9 cellular contexts compared by ENCODE assay signal in genomic region chr12:122835693-122836026, GRCh38. TPM values are rescaled to one million over a fixed set of nuclear protein-coding genes. Genes with fewer than 3 reads are reported as not detected.
DNase-seq lines count a peak whose midpoint lies in the region; ATAC-seq, FAIRE-seq and TF ChIP-seq lines count a peak whose summit lies in the region.
"Had no signal": no experiment of that assay in that cellular context is flagged by ENCODE, and none has a peak within 500 bp of the region (broad histone marks: within the 10 kb centered on the region; RNA-seq: fewer than 3 reads in every experiment).

No MANE protein-coding gene starts in this region.

- peak overlapping the region; percentile 97 for H3K4me2 ChIP-seq in HepG2 (ENCODE audit: low read depth, low read length)

- H3K9me3 ChIP-seq in HepG2 (ENCODE audit: low read length) = no peaks in the 10 kb centered on the region

- POLR2A ChIA-PET in HepG2 (lab: Yijun Ruan, JAX) = interaction anchor here (1.9 kb wide), 2 partner anchors 9 to 139 kb away, joined by 5 to 6 read pairs; partner anchors contain the start of gene OGFOD2

- no peak for FAIRE-seq in HepG2 (lab: Jason Lieb, UNC)
- FAIRE-seq: GM18507 had no signal

- H3K4me3 ChIP-seq in cardiac fibroblast (replicated peaks in 1 of 2; ENCODE audit: low read depth in 2 of 2, low read length in 2 of 2) (peak overlapping the region; percentile 65 to 68), HepG2 (replicated peaks in 1 of 3; ENCODE audit: insufficient read depth in 1 of 3, low read depth in 2 of 3, low read length in 3 of 3) (peak overlapping the region; percentile 67 to 96 (median 75))

- peaks cover 52% of the 10 kb centered on the region for H3K4me1 ChIP-seq in HepG2 (ENCODE audit: insufficient read depth, low read length)

- TF ChIP-seq RAD21 in HepG2 (CRISPR knock-in tag; IDR thresholded peaks at IDR 0.05) = no peak

- TF ChIP-seq CTCF in cardiac fibroblast (IDR thresholded peaks at IDR 0.05; ENCODE audit: low read depth, low read length) (no peak), HepG2 (CRISPR knock-in tag; IDR thresholded peaks at IDR 0.05) (no peak)

- H3K36me3 ChIP-seq in HepG2 (replicated peaks in 1 of 2; ENCODE audit: control insufficient read depth in 1 of 2, insufficient read depth in 2 of 2, low read length in 2 of 2) = no peaks in the 10 kb centered on the region

- no peaks in the 10 kb centered on the region for H4K20me1 ChIP-seq in HepG2 (ENCODE audit: insufficient read depth, low read length)

- TF ChIP-seq EP300 in HepG2 (IDR thresholded peaks at IDR 0.05; ENCODE audit: low read depth in 2 of 2, low read length in 2 of 2) (no peak), HepG2 (CRISPR knock-in tag; IDR thresholded peaks at IDR 0.05; ENCODE audit: borderline replicate concordance) (no peak)

- no TSS peak for BruUV-seq in HepG2 (replicated peaks; lab: Mats Ljungman, UMichigan)

- H3K27me3 ChIP-seq in HepG2 (ENCODE audit: control insufficient read depth in 1 of 2, insufficient read depth in 2 of 2, low read length in 2 of 2) = no peaks in the 10 kb centered on the region; a peak in 1 of 5 replicates

- no peak overlapping the region for H2AFZ ChIP-seq in HepG2 (ENCODE audit: low read length)

- H3K9ac ChIP-seq in HepG2 (ENCODE audit: insufficient read depth, low read depth, low read length) = peak overlapping the region; percentile 68

- H3K27ac ChIP-seq in HepG2 (ENCODE audit: extremely low read length, insufficient read depth, low read length) (no peak overlapping the region), temporal lobe (ENCODE audit: low read depth, low read length) (peak overlapping the region; percentile 100)

- CTCF ChIA-PET in HepG2 (lab: Yijun Ruan, JAX; ENCODE audit: low intra/inter-chr PET ratio, low total read pairs) = no interaction called here

- no peak for TF ChIP-seq POLR2A in HepG2 (IDR thresholded peaks at IDR 0.05; ENCODE audit: insufficient read depth in 1 of 2, low read depth in 2 of 2, low read length in 2 of 2)

- in situ Hi-C loops in HepG2 (cut with HindIII; ENCODE audit: extremely low pct_ligation_motif_present, low pct_unique_long_range_greater_than_20kb) = no loop called here

- ATAC-seq in HepG2 = peak; percentile 29

- no CpG with 5 or more reads among the region's 52 CpGs for WGBS in HepG2 (ENCODE audit: low lambda C conversion rate)

- H3K79me2 ChIP-seq in HepG2 (ENCODE audit: insufficient read depth, low read length) = peaks cover 4% of the 10 kb centered on the region

- intact Hi-C loops in HepG2 (cut with micrococcal nuclease; ENCODE audit: unreplicated experiment) = no loop called here

- peak; percentile 21 for DNase-seq in activated naive CD4-positive, alpha-beta T cell treated with Interleukin-2 at 50 U/mL for 16 hours
- no peak for DNase-seq in activated naive CD4-positive, alpha-beta T cell treated with anti-CD3 and anti-CD28 coated beads, Interleukin-2, amount 50 U/mL, for 16 hours
- peak; percentile 23 for DNase-seq in NCI-H1105 treated with DMSO at 0.1 percent for 48 hours (lab: John Stamatoyannopoulos, UW)
- DNase-seq in cardiac fibroblast (ENCODE audit: low read depth in 2 of 2) = no peak
- DNase-seq in HepG2 (ENCODE audit: low spot score) = no peak
- no peak for DNase-seq in GOT3 (lab: John Stamatoyannopoulos, UW)
- DNase-seq in NCI-H524 treated with DMSO at 0.1 percent for 48 hours (lab: John Stamatoyannopoulos, UW) = no peak

TF ChIP-seq in HepG2, 621 proteins besides CTCF, POLR2A, EP300 and RAD21 (continues in another document):
- TF ChIP-seq CEBPZ (IDR thresholded peaks at IDR 0.05; ENCODE audit: low read length) (no peak), ZNF142 (CRISPR knock-in tag; IDR thresholded peaks at IDR 0.05) (no peak), GABPA (IDR thresholded peaks at IDR 0.05; ENCODE audit: low read depth, low read length) (peak; percentile 37), GABPA (CRISPR knock-in tag; IDR thresholded peaks at IDR 0.05; ENCODE audit: low read depth) (no peak), ZFY (CRISPR knock-in tag; IDR thresholded peaks at IDR 0.05) (0 out of 2 replicates have a peak, but pooled peaks have one; percentile 40)

RNA-seq across cellular contexts. Expression of gene HIP1R, which starts 0.4 kb away (rescaled TPM):
- total RNA-seq in HepG2 (2016; rRNA removed; fragmentation: Illumina TruSeq; extraction: Trizol) = 8.2 and 18.4 TPM in 2 replicates
- 2.2 and 2.5 TPM in 2 replicates for total RNA-seq in HepG2 (2016; cell fraction: cytosol; rRNA removed; fragmentation: Illumina TruSeq; extraction: Trizol; ENCODE audit: low read depth)
- total RNA-seq in HepG2 (2016; cell fraction: insoluble cytoplasmic fraction; rRNA removed; fragmentation: Illumina TruSeq; extraction: Trizol) = 6.5 and 17.6 TPM in 2 replicates
- 4.3 and 5.1 TPM in 2 replicates for total RNA-seq in HepG2 (2016; cell fraction: membrane; rRNA removed; fragmentation: Illumina TruSeq; extraction: Trizol)
- total RNA-seq in HepG2 (2016; cell fraction: nucleus; rRNA removed; fragmentation: Illumina TruSeq; extraction: Trizol) = 19.5 and 20.1 TPM in 2 replicates
- polyA plus RNA-seq in HepG2 (2011; rRNA removed) = 25.5 and 36.0 TPM in 2 replicates
- polyA plus RNA-seq in HepG2 (2011; cell fraction: cytosol; rRNA removed) = 5.2 and 9.3 TPM in 2 replicates
- 174 and 222 TPM in 2 replicates for polyA plus RNA-seq in HepG2 (2011; cell fraction: nucleus; rRNA removed)
- 10.1 and 13.1 TPM in 2 replicates for polyA plus RNA-seq in HepG2 (2012)
- 0.78 and 1.1 TPM in 2 replicates for polyA plus RNA-seq in HepG2 (2016; cell fraction: cytosol; fragmentation: Illumina TruSeq; extraction: Trizol; ENCODE audit: low read depth)
- 6.1 and 6.5 TPM in 2 replicates for polyA plus RNA-seq in HepG2 (2016; cell fraction: insoluble cytoplasmic fraction; fragmentation: Illumina TruSeq; extraction: Trizol; ENCODE audit: low read depth)
- polyA plus RNA-seq in HepG2 (2016; cell fraction: membrane; fragmentation: Illumina TruSeq; extraction: Trizol; ENCODE audit: low read depth) = 2.0 and 2.2 TPM in 2 replicates
- polyA plus RNA-seq in HepG2 (2016; cell fraction: nucleus; fragmentation: Illumina TruSeq; extraction: Trizol; ENCODE audit: insufficient read depth, low read depth) = 42.8 and 47.4 TPM in 2 replicates
- 51.3 and 57.2 TPM in 2 replicates for polyA minus RNA-seq in HepG2 (2011; rRNA and poly(A)+ RNA removed; ENCODE audit: low replicate concordance)
- 5.3 and 6.5 TPM in 2 replicates for polyA minus RNA-seq in HepG2 (2011; cell fraction: cytosol; rRNA and poly(A)+ RNA removed)
- polyA minus RNA-seq in HepG2 (2011; cell fraction: nucleus; rRNA and poly(A)+ RNA removed) = 28.3 and 30.6 TPM in 2 replicates
- total RNA-seq in temporal lobe = 75.7 TPM

Comparison
In these comparisons a context has a peak if more than half of its experiments do, and no peak if none do; other contexts are left out.
1. DNase-seq: peak in activated naive CD4-positive, alpha-beta T cell treated with Interleukin-2 at 50 U/mL for 16 hours (single experiment) and NCI-H1105 treated with DMSO at 0.1 percent for 48 hours (single experiment); none in activated naive CD4-positive, alpha-beta T cell treated with anti-CD3 and anti-CD28 coated beads, Interleukin-2, amount 50 U/mL, for 16 hours (single experiment), cardiac fibroblast (0 of 2), HepG2 (single experiment), GOT3 (single experiment) and NCI-H524 treated with DMSO at 0.1 percent for 48 hours (single experiment).